ENCODE assay signal across 13 cellular contexts in the genomic region with DNA sequence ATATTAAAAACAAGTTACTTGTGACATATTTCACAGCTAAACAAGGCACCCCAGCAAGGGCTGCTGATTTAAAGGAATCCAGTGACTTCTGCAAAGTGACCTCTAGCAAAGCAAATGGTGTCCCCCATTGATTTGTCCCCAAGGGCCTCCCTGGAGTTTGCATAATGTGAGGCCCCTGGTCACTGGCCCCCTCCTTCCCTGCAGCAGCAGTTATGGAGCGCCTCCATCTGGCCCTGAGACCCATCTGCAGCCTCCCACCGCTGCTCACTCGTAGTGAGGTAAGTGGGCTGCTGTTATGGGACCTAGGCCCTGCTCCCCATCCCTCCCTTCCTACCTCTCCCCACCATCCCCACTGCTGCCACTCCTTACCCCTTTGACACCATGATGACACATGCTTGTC. TPM values are rescaled to one million over a fixed set of nuclear protein-coding genes. Genes with fewer than 3 reads are reported as not detected.
A peak's percentile ranks its signal among the peaks of the same experiment; 100 is the strongest.
DNase-seq lines count a peak whose midpoint lies in the region; ATAC-seq and TF ChIP-seq lines count a peak whose summit lies in the region.
"Had no signal": no experiment of that assay in that cellular context is flagged by ENCODE, and none has a peak within 500 bp of the region (broad histone marks: within the 10 kb centered on the region; RNA-seq: fewer than 3 reads in every experiment).

No MANE protein-coding gene starts in this region.

- H3K36me3 ChIP-seq in cardiac muscle cell (no peaks in the 10 kb centered on the region), heart left ventricle (no peaks in the 10 kb centered on the region), endodermal cell (ENCODE audit: control insufficient read depth, insufficient read depth, low read length) (no peaks in the 10 kb centered on the region), gastroesophageal sphincter (no peaks in the 10 kb centered on the region)

- no peak overlapping the region for H3K27ac Mint-ChIP-seq in endodermal cell

- DNase-seq in cardiac muscle cell (ENCODE audit: low read depth in 1 of 2, low spot score in 1 of 2), result no peak
- no peak for DNase-seq in heart left ventricle
- peak; percentile 54 for DNase-seq in NCI-H69 (lab: John Stamatoyannopoulos, UW)
- DNase-seq in endodermal cell, result peak; percentile 88
- no peak for DNase-seq in DMS79 (lab: John Stamatoyannopoulos, UW)
- DNase-seq in NCI-H146 (lab: John Stamatoyannopoulos, UW), result no peak
- DNase-seq: activated T-cell treated with anti-CD3 and anti-CD28 coated beads, Interleukin-2, amount 50 U/mL, for 4 hours; C1 segment of cervical spinal cord; immature natural killer cell had no signal

- no peaks in the 10 kb centered on the region for H3K27me3 Mint-ChIP-seq in endodermal cell (ENCODE audit: insufficient read depth)

- WGBS in heart left ventricle, 4 donors, result 69 to 82% (median 77%) methylated on average over 3 of the region's 3 CpGs
- WGBS in endodermal cell (ENCODE audit: insufficient coverage in 1 of 2, insufficient read length in 1 of 2), 2 experiments, result 43 to 71% methylated on average over 2 to 3 of the region's 3 CpGs
- WGBS in gastroesophageal sphincter (ENCODE audit: low coverage in 1 of 2), 2 donors, result 80% methylated on average over 1 of the region's 3 CpGs; no CpG with 5 or more reads in 1 of the 2 donors

- H3K9me3 ChIP-seq in cardiac muscle cell (ENCODE audit: low read depth) (no peaks in the 10 kb centered on the region), heart left ventricle (no peaks in the 10 kb centered on the region), endodermal cell (ENCODE audit: control insufficient read depth, low read length) (no peaks in the 10 kb centered on the region), gastroesophageal sphincter (no peaks in the 10 kb centered on the region)

- H3K27me3 ChIP-seq in cardiac muscle cell (no peaks in the 10 kb centered on the region), heart left ventricle (no peaks in the 10 kb centered on the region), endodermal cell (ENCODE audit: control insufficient read depth, insufficient read depth, low read length, poor library complexity, severe bottlenecking) (peaks cover 10% of the 10 kb centered on the region), gastroesophageal sphincter (no peaks in the 10 kb centered on the region)

- intact Hi-C loops in heart left ventricle (cut with DNase I), result loop anchor here in 9 of 10 donors (1.0 to 10.0 kb wide), 11 partner anchors 89 to 532 kb away; partner anchors contain the start of genes PDZD9 (in 3 of the 9), UQCRC2 (in 3 of the 9), IGSF6 (in 1 of the 9) and VWA3A (in 1 of the 9)

- no peak overlapping the region for H3K9ac ChIP-seq in endodermal cell (ENCODE audit: extremely low read depth, low read length, poor library complexity, severe bottlenecking)

- TF ChIP-seq EP300 in gastroesophageal sphincter (IDR thresholded peaks at IDR 0.05), result no peak

- H3K36me3 Mint-ChIP-seq in endodermal cell (ENCODE audit: low read depth), result no peaks in the 10 kb centered on the region

- H3K4me3 ChIP-seq in cardiac muscle cell (no peak overlapping the region), heart left ventricle (no peak overlapping the region), endodermal cell (ENCODE audit: low read length) (no peak overlapping the region), gastroesophageal sphincter (no peak overlapping the region)

- H3K4me3 Mint-ChIP-seq in endodermal cell, result no peak overlapping the region
- H3K4me3 Mint-ChIP-seq: activated T-cell treated with anti-CD3 and anti-CD28 coated beads, Interleukin-2, amount 50 U/mL, for 4 hours; immature natural killer cell had no signal

- TF ChIP-seq CTCF in cardiac muscle cell (IDR thresholded peaks at IDR 0.05; ENCODE audit: low read depth, low read length) (peak; percentile 23), heart left ventricle (IDR thresholded peaks at IDR 0.05) (no peak), endodermal cell (conservative IDR thresholded peaks at IDR 0.05) (peak; percentile 79), gastroesophageal sphincter (IDR thresholded peaks at IDR 0.05) (no peak)

- no peak overlapping the region for H3K27ac ChIP-seq in cardiac muscle cell
- H3K27ac ChIP-seq in heart left ventricle, result no peak overlapping the region
- H3K27ac ChIP-seq in endodermal cell (ENCODE audit: low read depth, low read length), result no peak overlapping the region
- H3K27ac ChIP-seq in gastroesophageal sphincter, result no peak overlapping the region
- H3K27ac ChIP-seq: RWPE1 had no signal

- H3K9me3 Mint-ChIP-seq in endodermal cell, result no peaks in the 10 kb centered on the region
- H3K9me3 Mint-ChIP-seq: activated T-cell treated with anti-CD3 and anti-CD28 coated beads, Interleukin-2, amount 50 U/mL, for 4 hours; immature natural killer cell had no signal

- peaks cover 9% of the 10 kb centered on the region for H3K4me1 Mint-ChIP-seq in endodermal cell

- no peak for ATAC-seq in heart left ventricle
- ATAC-seq in GM21737 (IDR thresholded peaks at IDR 0.05; ENCODE audit: unreplicated experiment), result no peak
- no peak for ATAC-seq in gastroesophageal sphincter
- ATAC-seq: activated T-cell treated with anti-CD3 and anti-CD28 coated beads, Interleukin-2, amount 50 U/mL, for 4 hours; esophagus mucosa had no signal

- no peak for TF ChIP-seq POLR2A in heart left ventricle (IDR thresholded peaks at IDR 0.05)
- no peak for TF ChIP-seq POLR2A in gastroesophageal sphincter (IDR thresholded peaks at IDR 0.05)

- H3K4me1 ChIP-seq in cardiac muscle cell (ENCODE audit: low read depth), result peaks cover under 1% of the 10 kb centered on the region
- H3K4me1 ChIP-seq in heart left ventricle, result peaks cover 4 to 23% (median 17%) of the 10 kb centered on the region in 12 donors
- no peaks in the 10 kb centered on the region for H3K4me1 ChIP-seq in endodermal cell (ENCODE audit: control insufficient read depth, insufficient read depth, low read length)
- peaks cover 0 to 23% (median 11%) of the 10 kb centered on the region in 3 donors for H3K4me1 ChIP-seq in gastroesophageal sphincter

RNA-seq across cellular contexts. Expression of gene EEF2K, which starts 19.6 kb away (rescaled TPM):
- 25.9 and 26.1 TPM in 2 replicates for total RNA-seq in cardiac muscle cell
- polyA plus RNA-seq in cardiac muscle cell, result 16.1 and 18.6 TPM in 2 replicates
- 10 to 100 TPM; 16.4 to 33.6 (median 24.6) TPM for total RNA-seq in heart left ventricle
- polyA plus RNA-seq in heart left ventricle, result 1 to 10 TPM; 8.3 to 9.6 TPM
- total RNA-seq in endodermal cell, result 10 to 100 TPM in 1 of 2 donors, 1 to 10 TPM in 1; 9.8 to 15.8 TPM
- 6.8 TPM for polyA plus RNA-seq in endodermal cell (2013, experiment 1 of 2)
- polyA plus RNA-seq in endodermal cell (2013, experiment 2 of 2), result 7.8 TPM
- total RNA-seq in gastroesophageal sphincter, result 10 to 100 TPM; 31.3 to 38.9 (median 34.8) TPM

RNA-seq across cellular contexts. Expression of gene SDR42E2, which starts 24.2 kb away (rescaled TPM):
- 0.06 TPM in 1 of 2 replicates, not detected in the other for total RNA-seq in cardiac muscle cell
- polyA plus RNA-seq in cardiac muscle cell, result not detected in 2 replicates
- total RNA-seq in heart left ventricle, result not detected
- not detected for polyA plus RNA-seq in heart left ventricle
- total RNA-seq in endodermal cell, result not detected
- polyA plus RNA-seq in endodermal cell (2013, experiment 1 of 2), result 0.11 TPM
- polyA plus RNA-seq in endodermal cell (2013, experiment 2 of 2), result not detected
- total RNA-seq in gastroesophageal sphincter, result not detected
- total RNA-seq: activated T-cell treated with anti-CD3 and anti-CD28 coated beads, Interleukin-2, amount 50 U/mL, for 4 hours; esophagus mucosa had no signal

Comparison
In these comparisons a context has a peak if more than half of its experiments do, and no peak if none do; other contexts are left out.
1. CTCF ChIP-seq: peak in cardiac muscle cell (single experiment) and endodermal cell (single experiment); none in heart left ventricle (0 of 12) and gastroesophageal sphincter (0 of 4).
2. DNase-seq: peak in NCI-H69 (single experiment) and endodermal cell (single experiment); none in cardiac muscle cell (0 of 2), heart left ventricle (0 of 5), DMS79 (single experiment) and NCI-H146 (single experiment).